In genomic region chr14:106840258-106840657, GRCh38 we compare ENCODE assay signal across 21 cellular contexts.
DNase-seq lines count a peak whose midpoint lies in the region; ATAC-seq, FAIRE-seq and TF ChIP-seq lines count a peak whose summit lies in the region.
"Had no signal": no experiment of that assay in that cellular context is flagged by ENCODE, and none has a peak within 500 bp of the region (broad histone marks: within the 10 kb centered on the region; RNA-seq: fewer than 3 reads in every experiment).

No MANE protein-coding gene starts in this region.

- H3K4me1 ChIP-seq in Peyer's patch = peaks cover 0 to 9% (median 0%) of the 10 kb centered on the region in 4 donors
- H3K4me1 ChIP-seq: foreskin keratinocyte had no signal

- H3K9me3 ChIP-seq in Peyer's patch = no peaks in the 10 kb centered on the region
- H3K9me3 ChIP-seq: suprapubic skin had no signal

- H3K4me3 ChIP-seq in Peyer's patch = no peak overlapping the region
- H3K4me3 ChIP-seq: cardiac muscle cell, suprapubic skin had no signal

- H3K27me3 ChIP-seq in Peyer's patch = no peaks in the 10 kb centered on the region
- H3K27me3 ChIP-seq: cardiac muscle cell, foreskin keratinocyte had no signal

- ATAC-seq in GM19023 (IDR thresholded peaks at IDR 0.05; ENCODE audit: unreplicated experiment) = no peak
- ATAC-seq: foreskin keratinocyte, HCT116, SK-N-SH treated with all-trans-retinoic acid at 6 μM for 48 hours had no signal

- peak; percentile 64 for FAIRE-seq in GM12891 (lab: Jason Lieb, UNC)

- TF ChIP-seq CTCF in Peyer's patch (IDR thresholded peaks at IDR 0.05) = peak in 3 of 6 experiments; percentile 4 to 13 (median 8)

- in situ Hi-C loops in G401 (cut with HindIII; ENCODE audit: low sequenced_read_pairs) = no loop called here

- DNase-seq in stimulated activated CD4-positive, alpha-beta T cell treated with anti-CD3 and anti-CD28 coated beads, Interleukin-15, amount 100 ng/mL, for 24 hours = peak; percentile 15
- DNase-seq in stimulated activated CD4-positive, alpha-beta T cell treated with anti-CD3 and anti-CD28 coated beads, Interleukin-4, amount 100 ng/mL, for 1 hour = no peak
- no peak for DNase-seq in GM12891 (ENCODE audit: insufficient read length, low spot score)
- DNase-seq in Peyer's patch = peak in 2 of 3 donors; percentile 31 to 55
- DNase-seq in G401 (ENCODE audit: low spot score) = no peak
- no peak for DNase-seq in hippocampal formation (lab: John Stamatoyannopoulos, UW)
- DNase-seq: amniotic stem cell; foreskin keratinocyte; GF-D8; kidney glomerular epithelial cell; mesendoderm; NCI-H2171 treated with DMSO at 0.1 percent for 48 hours; NCI-H774; nephron progenitor cell; stimulated activated CD4-positive, alpha-beta T cell treated with anti-CD3 and anti-CD28 coated beads, Interleukin-4, amount 100 ng/mL, for 24 hours had no signal

- no peak overlapping the region for H3K27ac ChIP-seq in Peyer's patch
- H3K27ac ChIP-seq: cardiac muscle cell, foreskin keratinocyte, KMS-11, suprapubic skin had no signal

- H3K36me3 ChIP-seq in Peyer's patch = no peaks in the 10 kb centered on the region
- H3K36me3 ChIP-seq: cardiac muscle cell, suprapubic skin had no signal

- TF ChIP-seq POLR2A in GM12891 (IDR thresholded peaks at IDR 0.05; ENCODE audit: low read depth, low read length) (no peak), Peyer's patch (IDR thresholded peaks at IDR 0.05) (no peak)

TF ChIP-seq in GM12891, 5 proteins besides CTCF, POLR2A, EP300 and RAD21:
- TF ChIP-seq PAX5 (IDR thresholded peaks at IDR 0.05; ENCODE audit: insufficient read depth, low read length, severe bottlenecking) = no peak
- TF ChIP-seq SPI1 (IDR thresholded peaks at IDR 0.05; ENCODE audit: low read depth, low read length) = 0 out of 2 replicates have a peak, but pooled peaks have one; percentile 15

Comparison
In these comparisons a context has a peak if more than half of its experiments do, and no peak if none do; other contexts are left out.
1. DNase-seq: peak in stimulated activated CD4-positive, alpha-beta T cell treated with anti-CD3 and anti-CD28 coated beads, Interleukin-15, amount 100 ng/mL, for 24 hours (single experiment) and Peyer's patch (2 of 3); none in stimulated activated CD4-positive, alpha-beta T cell treated with anti-CD3 and anti-CD28 coated beads, Interleukin-4, amount 100 ng/mL, for 1 hour (single experiment), GM12891 (single experiment), G401 (single experiment) and hippocampal formation (0 of 2).